In genomic region chrX:30573125-30573524, GRCh38 we compare ENCODE assay signal across 24 cellular contexts. TPM values are rescaled to one million over a fixed set of nuclear protein-coding genes. Genes with fewer than 3 reads are reported as not detected.
DNase-seq lines count a peak whose midpoint lies in the region; ATAC-seq and TF ChIP-seq lines count a peak whose summit lies in the region.
"Had no signal": no experiment of that assay in that cellular context is flagged by ENCODE, and none has a peak within 500 bp of the region (broad histone marks: within the 10 kb centered on the region; RNA-seq: fewer than 3 reads in every experiment).

No MANE protein-coding gene starts in this region.

- H3K27ac Mint-ChIP-seq in T-helper 2 cell treated with Interferon-gamma antibody and Interleukin-4, amounts not matched to agents 5 μg/mL and 100 μg/mL, for 36 hours, result no peak overlapping the region
- H3K27ac Mint-ChIP-seq: activated CD4-positive, alpha-beta T cell treated with anti-CD3 and anti-CD28 coated beads, Interleukin-2, amount 10 ng/mL, durations not matched to agents 7 days and 5 days; neural progenitor cell; progenitor cell of endocrine pancreas had no signal

- no peak for TF ChIP-seq EP300 in esophagus muscularis mucosa (IDR thresholded peaks at IDR 0.05)

- peaks cover 25% of the 10 kb centered on the region for H3K4me1 Mint-ChIP-seq in T-helper 2 cell treated with Interferon-gamma antibody and Interleukin-4, amounts not matched to agents 5 μg/mL and 100 μg/mL, for 36 hours (ENCODE audit: low read depth)
- H3K4me1 Mint-ChIP-seq: neural progenitor cell had no signal

- peak overlapping the region; percentile 49 for H3K4me3 ChIP-seq in NB4 (ENCODE audit: low read depth, low read length)
- no peak overlapping the region for H3K4me3 ChIP-seq in mesenchymal stem cell (ENCODE audit: insufficient read depth in 1 of 2, low read depth in 1 of 2, low read length in 2 of 2)
- no peak overlapping the region for H3K4me3 ChIP-seq in esophagus muscularis mucosa
- H3K4me3 ChIP-seq: cardiac muscle cell, coronary artery, mucosa of descending colon, neural progenitor cell, upper lobe of left lung had no signal

- ATAC-seq in omental fat pad (ENCODE audit: low FRiP score), result no peak
- ATAC-seq: mucosa of descending colon, Panc1 had no signal

- H3K9me3 Mint-ChIP-seq in T-helper 2 cell treated with Interferon-gamma antibody and Interleukin-4, amounts not matched to agents 5 μg/mL and 100 μg/mL, for 36 hours, result no peaks in the 10 kb centered on the region
- H3K9me3 Mint-ChIP-seq: activated CD4-positive, alpha-beta T cell treated with anti-CD3 and anti-CD28 coated beads, Interleukin-2, amount 10 ng/mL, durations not matched to agents 7 days and 5 days; activated naive CD4-positive, alpha-beta T cell treated with anti-CD3 and anti-CD28 coated beads, Interleukin-2, amount 50 U/mL, for 24 hours; neural progenitor cell had no signal

- no peak overlapping the region for H2BK5ac ChIP-seq in mesenchymal stem cell (ENCODE audit: low read depth, low read length, poor library complexity, severe bottlenecking)

- no peak for DNase-seq in T-helper 2 cell treated with Interferon-gamma antibody and Interleukin-4, amounts not matched to agents 5 μg/mL and 100 μg/mL, for 36 hours (ENCODE audit: low spot score)
- no peak for DNase-seq in T-helper 2 cell
- peak; percentile 6 for DNase-seq in GF-D8 (lab: John Stamatoyannopoulos, UW)
- DNase-seq in NB4 (ENCODE audit: low read depth), result no peak
- no peak for DNase-seq in mesenchymal stem cell
- no peak for DNase-seq in NCI-H345 (lab: John Stamatoyannopoulos, UW)
- DNase-seq in omental fat pad (ENCODE audit: low spot score), result no peak
- no peak for DNase-seq in esophagus muscularis mucosa (ENCODE audit: extremely low spot score)
- DNase-seq: 8988T; activated CD4-positive, alpha-beta T cell treated with anti-CD3 and anti-CD28 coated beads, Interleukin-2, amount 10 ng/mL, durations not matched to agents 7 days and 5 days; aorta; mucosa of descending colon; NCI-H1436; substantia nigra; upper lobe of left lung had no signal

- H3K4me3 Mint-ChIP-seq in T-helper 2 cell treated with Interferon-gamma antibody and Interleukin-4, amounts not matched to agents 5 μg/mL and 100 μg/mL, for 36 hours, result peak overlapping the region; percentile 56
- H3K4me3 Mint-ChIP-seq: activated CD4-positive, alpha-beta T cell treated with anti-CD3 and anti-CD28 coated beads, Interleukin-2, amount 10 ng/mL, durations not matched to agents 7 days and 5 days; neural progenitor cell had no signal

- peaks cover 2% of the 10 kb centered on the region for H3K4me1 ChIP-seq in mesenchymal stem cell (ENCODE audit: control insufficient read depth, insufficient read depth, low read depth, low read length)
- no peaks in the 10 kb centered on the region for H3K4me1 ChIP-seq in esophagus muscularis mucosa
- H3K4me1 ChIP-seq: neural progenitor cell, upper lobe of left lung had no signal

- H3K27ac ChIP-seq in mesenchymal stem cell (ENCODE audit: low read length, poor library complexity, severe bottlenecking), result peak overlapping the region; percentile 40
- H3K27ac ChIP-seq in esophagus muscularis mucosa (replicated peaks in 1 of 4), result no peak overlapping the region
- H3K27ac ChIP-seq: cardiac muscle cell, coronary artery, neural progenitor cell, upper lobe of left lung had no signal

- intact Hi-C loops in esophagus muscularis mucosa (cut with DNase I), result no loop called here

- H3K4ac ChIP-seq in mesenchymal stem cell (ENCODE audit: low read depth in 1 of 2, low read length in 2 of 2), result no peak overlapping the region

- no peaks in the 10 kb centered on the region for H3K79me1 ChIP-seq in mesenchymal stem cell (replicated peaks; ENCODE audit: low read length, poor library complexity, severe bottlenecking)

- no peak overlapping the region for H3K18ac ChIP-seq in mesenchymal stem cell (ENCODE audit: low read depth in 1 of 2, low read length in 2 of 2)

- no peak for TF ChIP-seq CTCF in NB4 (IDR thresholded peaks at IDR 0.05; ENCODE audit: low read depth, low read length)
- TF ChIP-seq CTCF in omental fat pad (IDR thresholded peaks at IDR 0.05), result no peak
- TF ChIP-seq CTCF in esophagus muscularis mucosa (IDR thresholded peaks at IDR 0.05), result no peak

- H2BK12ac ChIP-seq in mesenchymal stem cell (ENCODE audit: low read length in 2 of 2), result no peak overlapping the region

- no peaks in the 10 kb centered on the region for H3K36me3 ChIP-seq in mesenchymal stem cell (ENCODE audit: control insufficient read depth in 1 of 2, insufficient read depth in 2 of 2, low read depth in 1 of 2, low read length in 2 of 2)
- H3K36me3 ChIP-seq in esophagus muscularis mucosa, result no peaks in the 10 kb centered on the region
- H3K36me3 ChIP-seq: cardiac muscle cell, neural progenitor cell, upper lobe of left lung had no signal

- no peak overlapping the region for H3K14ac ChIP-seq in mesenchymal stem cell (ENCODE audit: low read length in 2 of 2)

- no peaks in the 10 kb centered on the region for H3K27me3 Mint-ChIP-seq in T-helper 2 cell treated with Interferon-gamma antibody and Interleukin-4, amounts not matched to agents 5 μg/mL and 100 μg/mL, for 36 hours (ENCODE audit: low read depth)
- H3K27me3 Mint-ChIP-seq: activated CD4-positive, alpha-beta T cell treated with anti-CD3 and anti-CD28 coated beads, Interleukin-2, amount 10 ng/mL, durations not matched to agents 7 days and 5 days; activated naive CD4-positive, alpha-beta T cell treated with anti-CD3 and anti-CD28 coated beads, Interleukin-2, amount 50 U/mL, for 24 hours; progenitor cell of endocrine pancreas had no signal

- no peak overlapping the region for H2BK15ac ChIP-seq in mesenchymal stem cell (ENCODE audit: low read depth, poor library complexity, severe bottlenecking)

- no peak overlapping the region for H2AFZ ChIP-seq in mesenchymal stem cell (ENCODE audit: low read depth, low read length)
- H2AFZ ChIP-seq: neural progenitor cell had no signal

- no peak overlapping the region for H2AK5ac ChIP-seq in mesenchymal stem cell (ENCODE audit: low read length, severe bottlenecking)

- H3K23ac ChIP-seq in mesenchymal stem cell (ENCODE audit: low read length in 2 of 2), result no peak overlapping the region

- 100% methylated on average over 2 of the region's 3 CpGs for WGBS in mesenchymal stem cell
- 63% methylated on average over 3 of the region's 3 CpGs for WGBS in esophagus muscularis mucosa

- TF ChIP-seq POLR2A in NB4 (IDR thresholded peaks at IDR 0.05; ENCODE audit: extremely low read depth, insufficient read length) (no peak), esophagus muscularis mucosa (IDR thresholded peaks at IDR 0.05; ENCODE audit: low read depth) (no peak)

- no peak overlapping the region for H3K9ac ChIP-seq in mesenchymal stem cell (ENCODE audit: low read length)
- H3K9ac ChIP-seq: neural progenitor cell had no signal

- H3K36me3 Mint-ChIP-seq in T-helper 2 cell treated with Interferon-gamma antibody and Interleukin-4, amounts not matched to agents 5 μg/mL and 100 μg/mL, for 36 hours (ENCODE audit: low read depth), result peaks cover 14% of the 10 kb centered on the region
- H3K36me3 Mint-ChIP-seq: neural progenitor cell had no signal

- H4K8ac ChIP-seq in mesenchymal stem cell (ENCODE audit: low read length), result no peak overlapping the region

- no peak overlapping the region for H4K91ac ChIP-seq in mesenchymal stem cell (ENCODE audit: low read length)

- H3K4me2 ChIP-seq in mesenchymal stem cell (ENCODE audit: low read length, poor library complexity, severe bottlenecking), result no peak overlapping the region
- H3K4me2 ChIP-seq: neural progenitor cell had no signal

- no peak overlapping the region for H2BK120ac ChIP-seq in mesenchymal stem cell (ENCODE audit: low read depth, low read length)

- H3K27me3 ChIP-seq in mesenchymal stem cell (ENCODE audit: control insufficient read depth in 1 of 2, insufficient read depth in 1 of 2, low read length in 2 of 2) (peaks cover 0 to 2% of the 10 kb centered on the region in 2 experiments), esophagus muscularis mucosa (no peaks in the 10 kb centered on the region)
- H3K27me3 ChIP-seq: cardiac muscle cell, neural progenitor cell, upper lobe of left lung had no signal

- H3K9me3 ChIP-seq in mesenchymal stem cell (ENCODE audit: control insufficient read depth, low read length), result no peaks in the 10 kb centered on the region
- H3K9me3 ChIP-seq in esophagus muscularis mucosa, result no peaks in the 10 kb centered on the region
- H3K9me3 ChIP-seq: mucosa of descending colon, upper lobe of left lung had no signal

RNA-seq across cellular contexts. Expression of gene TASL, which starts 4.4 kb away (rescaled TPM):
- not detected for polyA plus RNA-seq in mesenchymal stem cell (2013, experiment 1 of 2)
- not detected for polyA plus RNA-seq in mesenchymal stem cell (2013, experiment 2 of 2)
- 1 to 10 TPM; 1.0 to 6.6 (median 3.2) TPM for total RNA-seq in omental fat pad
- under 1 TPM; 0.13 to 0.75 (median 0.37) TPM for total RNA-seq in esophagus muscularis mucosa
- total RNA-seq: cardiac muscle cell, fibroblast of lung, MCF 10A, NCI-H460, progenitor cell of endocrine pancreas had no signal
- polyA plus RNA-seq: cardiac muscle cell, fibroblast of lung had no signal
